ENCODE assay signal across 20 cellular contexts in genomic region chr20:56503911-56504310, GRCh38. TPM values are rescaled to one million over a fixed set of nuclear protein-coding genes. Genes with fewer than 3 reads are reported as not detected.
"Had no signal": no experiment of that assay in that cellular context is flagged by ENCODE, and none has a peak within 500 bp of the region (broad histone marks: within the 10 kb centered on the region; RNA-seq: fewer than 3 reads in every experiment).

No MANE protein-coding gene starts in this region.

- H3K4me3 ChIP-seq: gastroesophageal sphincter, mucosa of descending colon, skin epidermis, suprapubic skin had no signal

- H3K27ac ChIP-seq: gastroesophageal sphincter, skin epidermis, suprapubic skin had no signal

- H3K9me3 ChIP-seq: gastroesophageal sphincter, mucosa of descending colon, suprapubic skin had no signal

- H3K27me3 ChIP-seq: gastroesophageal sphincter, suprapubic skin had no signal

- H3K4me3 Mint-ChIP-seq: activated CD8-positive, alpha-beta memory T cell treated with anti-CD3 and anti-CD28 coated beads, Interleukin-2, amount 10 ng/mL, durations not matched to agents 7 days and 5 days; activated naive CD4-positive, alpha-beta T cell treated with anti-CD3 and anti-CD28 coated beads for 36 hours; naive thymus-derived CD8-positive, alpha-beta T cell; stimulated activated naive CD8-positive, alpha-beta T cell treated with anti-CD3 and anti-CD28 coated beads, Interleukin-15, Interleukin-2, amounts not matched to agents 100 ng/mL and 50 ng/mL, for 24 hours had no signal

- H3K27ac Mint-ChIP-seq: activated CD8-positive, alpha-beta memory T cell treated with anti-CD3 and anti-CD28 coated beads, Interleukin-2, amount 10 ng/mL, durations not matched to agents 7 days and 5 days; activated naive CD4-positive, alpha-beta T cell treated with anti-CD3 and anti-CD28 coated beads for 36 hours; activated T-helper 2 cell treated with anti-CD3 and anti-CD28 coated beads, Interferon-gamma antibody, Interleukin-2, Interleukin-4, amounts not matched to agents 10 μg/mL and 5 μg/mL and 100 μg/mL, durations not matched to agents 14 hours and 24 hours and 36 hours; progenitor cell of endocrine pancreas; stimulated activated naive CD8-positive, alpha-beta T cell treated with anti-CD3 and anti-CD28 coated beads, Interleukin-15, Interleukin-2, amounts not matched to agents 100 ng/mL and 50 ng/mL, for 24 hours had no signal

- ATAC-seq: gastroesophageal sphincter, left lobe of liver, mucosa of descending colon, right cardiac atrium had no signal

- H3K4me1 ChIP-seq: gastroesophageal sphincter, suprapubic skin had no signal

- H3K27me3 Mint-ChIP-seq: activated CD8-positive, alpha-beta memory T cell treated with anti-CD3 and anti-CD28 coated beads, Interleukin-2, amount 10 ng/mL, durations not matched to agents 7 days and 5 days; naive thymus-derived CD8-positive, alpha-beta T cell; progenitor cell of endocrine pancreas; stimulated activated naive CD8-positive, alpha-beta T cell treated with anti-CD3 and anti-CD28 coated beads, Interleukin-15, Interleukin-2, amounts not matched to agents 100 ng/mL and 50 ng/mL, for 24 hours had no signal

- H3K9me3 Mint-ChIP-seq: activated naive CD4-positive, alpha-beta T cell treated with anti-CD3 and anti-CD28 coated beads for 36 hours; activated T-helper 2 cell treated with anti-CD3 and anti-CD28 coated beads, Interferon-gamma antibody, Interleukin-2, Interleukin-4, amounts not matched to agents 10 μg/mL and 5 μg/mL and 100 μg/mL, durations not matched to agents 14 hours and 24 hours and 36 hours; naive thymus-derived CD8-positive, alpha-beta T cell; stimulated activated naive CD8-positive, alpha-beta T cell treated with anti-CD3 and anti-CD28 coated beads, Interleukin-15, Interleukin-2, amounts not matched to agents 100 ng/mL and 50 ng/mL, for 24 hours had no signal

- DNase-seq: activated CD8-positive, alpha-beta memory T cell treated with anti-CD3 and anti-CD28 coated beads, Interleukin-2, amount 10 ng/mL, durations not matched to agents 7 days and 5 days; islet precursor cell; mucosa of descending colon; occipital lobe; right cardiac atrium; SW 1271 had no signal

RNA-seq across cellular contexts. Expression of gene FAM209A, which starts 20.6 kb away (rescaled TPM):
- total RNA-seq: bronchial epithelial cell, left lobe of liver, lung microvascular endothelial cell, occipital lobe, progenitor cell of endocrine pancreas, right cardiac atrium, urinary bladder had no signal

RNA-seq across cellular contexts. Expression of gene FAM209B, which starts 29.1 kb away (rescaled TPM):
- total RNA-seq: astrocyte, dermis microvascular lymphatic vessel endothelial cell, left lobe of liver, lung microvascular endothelial cell, mucosa of descending colon, occipital lobe, progenitor cell of endocrine pancreas, urinary bladder had no signal
